ENCODE assay signal across 1 cellular context in genomic region chr22:25396615-25397200, GRCh38.
A peak's percentile ranks its signal among the peaks of the same experiment; 100 is the strongest.
TF ChIP-seq lines count a peak whose summit lies in the region.

No MANE protein-coding gene starts in this region.

TF ChIP-seq in HepG2, 621 proteins besides CTCF, POLR2A, EP300 and RAD21 (continued from another document and continues in another):
- TF ChIP-seq ZNF609 (CRISPR knock-in tag; IDR thresholded peaks at IDR 0.05; ENCODE audit: borderline replicate concordance) (peak; percentile 24; the same call in 1 of the 2 replicates), YY1 (IDR thresholded peaks at IDR 0.05; ENCODE audit: insufficient read depth, insufficient replicate concordance, low read depth, low read length) (no peak), NONO (IDR thresholded peaks at IDR 0.05) (no peak), NONO (CRISPR knock-in tag; conservative IDR thresholded peaks at IDR 0.05) (no peak), RCOR2 (CRISPR knock-in tag; IDR thresholded peaks at IDR 0.05) (0 out of 2 replicates have a peak, but pooled peaks have one; percentile 15), CREM (IDR thresholded peaks at IDR 0.05) (peak; percentile 46; the same call in 1 of the 2 replicates), CREM (CRISPR knock-in tag; IDR thresholded peaks at IDR 0.05) (no peak), HDAC2 (CRISPR knock-in tag; IDR thresholded peaks at IDR 0.05) (peak; percentile 61; the same call in 1 of the 2 replicates), FOXA3 (CRISPR knock-in tag; IDR thresholded peaks at IDR 0.05) (peak; percentile 42), RARA (CRISPR knock-in tag; IDR thresholded peaks at IDR 0.05) (peak; percentile 83), PHF8 (CRISPR knock-in tag; IDR thresholded peaks at IDR 0.05) (no peak), ONECUT2 (CRISPR knock-in tag; IDR thresholded peaks at IDR 0.05) (peak; percentile 86), CCDC6 (CRISPR knock-in tag; IDR thresholded peaks at IDR 0.05) (no peak), NFATC3 (CRISPR knock-in tag; IDR thresholded peaks at IDR 0.05) (no peak), JDP2 (CRISPR knock-in tag; IDR thresholded peaks at IDR 0.05; ENCODE audit: borderline replicate concordance) (no peak), ZNF329 (CRISPR knock-in tag; IDR thresholded peaks at IDR 0.05; ENCODE audit: low read depth) (no peak), ZMYM2 (CRISPR knock-in tag; IDR thresholded peaks at IDR 0.05) (peak; percentile 95), DDIT3 (CRISPR knock-in tag; IDR thresholded peaks at IDR 0.05) (no peak), SALL1 (CRISPR knock-in tag; IDR thresholded peaks at IDR 0.05) (peak; percentile 53; the same call in 1 of the 2 replicates), IRF1 (CRISPR knock-in tag; IDR thresholded peaks at IDR 0.05; ENCODE audit: low read depth) (no peak), ZFP90 (CRISPR knock-in tag; IDR thresholded peaks at IDR 0.05; ENCODE audit: borderline replicate concordance) (no peak), NFKBIZ (CRISPR knock-in tag; IDR thresholded peaks at IDR 0.05) (no peak), ZNF792 (CRISPR knock-in tag; IDR thresholded peaks at IDR 0.05) (no peak), TCF7 (IDR thresholded peaks at IDR 0.05; ENCODE audit: low read depth) (peak; percentile 39; the same call in 1 of the 2 replicates), CHD4 (IDR thresholded peaks at IDR 0.05; ENCODE audit: borderline replicate concordance, low read length) (peak; percentile 81; the same call in 1 of the 2 replicates), TRIM24 (CRISPR knock-in tag; IDR thresholded peaks at IDR 0.05) (no peak), ADNP (CRISPR knock-in tag; IDR thresholded peaks at IDR 0.05) (peak; percentile 86), ZNF317 (CRISPR knock-in tag; IDR thresholded peaks at IDR 0.05) (no peak), KLF11 (CRISPR knock-in tag; IDR thresholded peaks at IDR 0.05) (no peak; the same call in 1 of the 2 replicates), AGO1 (IDR thresholded peaks at IDR 0.05; ENCODE audit: low read depth, low read length, poor library complexity, severe bottlenecking) (no peak), GATAD2A (CRISPR knock-in tag; IDR thresholded peaks at IDR 0.05) (0 out of 2 replicates have a peak, but pooled peaks have one; percentile 45), ZKSCAN5 (CRISPR knock-in tag; IDR thresholded peaks at IDR 0.05) (no peak), FOXP1 (IDR thresholded peaks at IDR 0.05) (no peak), FOXP1 (CRISPR knock-in tag; IDR thresholded peaks at IDR 0.05) (peak; percentile 72; the same call in 1 of the 2 replicates), PHF5A (CRISPR knock-in tag; IDR thresholded peaks at IDR 0.05; ENCODE audit: low read depth, unreplicated experiment) (no peak), SATB2 (CRISPR knock-in tag; IDR thresholded peaks at IDR 0.05) (no peak), HNRNPLL (IDR thresholded peaks at IDR 0.05; ENCODE audit: low read depth, low read length, poor library complexity, severe bottlenecking) (no peak), THRA (CRISPR knock-in tag; IDR thresholded peaks at IDR 0.05; ENCODE audit: borderline replicate concordance) (peak; percentile 88; the same call in 1 of the 2 replicates), MTA1 (CRISPR knock-in tag; IDR thresholded peaks at IDR 0.05; ENCODE audit: borderline replicate concordance) (no peak), KMT2A (CRISPR knock-in tag; IDR thresholded peaks at IDR 0.05) (no peak), RXRB (CRISPR knock-in tag; IDR thresholded peaks at IDR 0.05; ENCODE audit: borderline replicate concordance) (peak; percentile 88), ZKSCAN8 (CRISPR knock-in tag; IDR thresholded peaks at IDR 0.05; ENCODE audit: borderline replicate concordance) (no peak), SOX5 (CRISPR knock-in tag; IDR thresholded peaks at IDR 0.05; ENCODE audit: borderline replicate concordance) (peak; percentile 77), NR2F6 (IDR thresholded peaks at IDR 0.05) (peak; percentile 54), NR2F6 (CRISPR knock-in tag; IDR thresholded peaks at IDR 0.05) (peak; percentile 65), BCL6 (CRISPR knock-in tag; IDR thresholded peaks at IDR 0.05) (peak; percentile 59; the same call in 1 of the 2 replicates), MEIS2 (CRISPR knock-in tag; IDR thresholded peaks at IDR 0.05) (no peak), RXRA (CRISPR knock-in tag; IDR thresholded peaks at IDR 0.05) (peak; percentile 17; the same call in 1 of the 2 replicates), HNF4A (CRISPR knock-in tag; IDR thresholded peaks at IDR 0.05) (peak; percentile 78), ZNF264 (CRISPR knock-in tag; IDR thresholded peaks at IDR 0.05) (peak; percentile 28; the same call in 1 of the 2 replicates), BRF2 (CRISPR knock-in tag; IDR thresholded peaks at IDR 0.05) (0 out of 2 replicates have a peak, but pooled peaks have one; percentile 15), ISL2 (CRISPR knock-in tag; IDR thresholded peaks at IDR 0.05) (no peak), ZNF460 (CRISPR knock-in tag; IDR thresholded peaks at IDR 0.05; ENCODE audit: borderline replicate concordance) (peak; percentile 67; the same call in 1 of the 2 replicates), BHLHE40 (IDR thresholded peaks at IDR 0.05; ENCODE audit: low read length) (0 out of 2 replicates have a peak, but pooled peaks have one; percentile 36), ZNF17 (CRISPR knock-in tag; IDR thresholded peaks at IDR 0.05) (no peak), ZFX (CRISPR knock-in tag; IDR thresholded peaks at IDR 0.05; ENCODE audit: low read depth) (no peak), SOX6 (IDR thresholded peaks at IDR 0.05) (no peak), SOX6 (CRISPR knock-in tag; IDR thresholded peaks at IDR 0.05) (peak; percentile 54), PAXIP1 (CRISPR knock-in tag; conservative IDR thresholded peaks at IDR 0.05) (peak; percentile 56), ZNF619 (CRISPR knock-in tag; IDR thresholded peaks at IDR 0.05) (no peak), GTF2F1 (IDR thresholded peaks at IDR 0.05; ENCODE audit: low read length) (no peak), HMG20A (CRISPR knock-in tag; IDR thresholded peaks at IDR 0.05; ENCODE audit: borderline replicate concordance) (no peak), RORA (CRISPR knock-in tag; IDR thresholded peaks at IDR 0.05) (no peak), RBFOX2 (IDR thresholded peaks at IDR 0.05; ENCODE audit: low read depth, low read length) (no peak), HMGA1 (CRISPR knock-in tag; conservative IDR thresholded peaks at IDR 0.05) (no peak), TEAD2 (CRISPR knock-in tag; IDR thresholded peaks at IDR 0.05) (no peak), KDM2A (CRISPR knock-in tag; IDR thresholded peaks at IDR 0.05; ENCODE audit: borderline replicate concordance, low read depth) (no peak), TEAD3 (CRISPR knock-in tag; optimal IDR thresholded peaks at IDR 0.05; ENCODE audit: borderline replicate concordance) (peak; percentile 21), NBN (conservative IDR thresholded peaks at IDR 0.05) (no peak), HNF4G (IDR thresholded peaks at IDR 0.05; ENCODE audit: borderline replicate concordance, low read depth, low read length) (peak; percentile 75; the same call in 1 of the 2 replicates), HNF4G (CRISPR knock-in tag; IDR thresholded peaks at IDR 0.05; ENCODE audit: borderline replicate concordance, low read depth) (no peak)
